Comparison of ENCODE assay signal across 15 cellular contexts in genomic region chr12:77299001-77299400, GRCh38.
DNase-seq lines count a peak whose midpoint lies in the region; ATAC-seq, FAIRE-seq and TF ChIP-seq lines count a peak whose summit lies in the region.
"Had no signal": no experiment of that assay in that cellular context is flagged by ENCODE, and none has a peak within 500 bp of the region (broad histone marks: within the 10 kb centered on the region; RNA-seq: fewer than 3 reads in every experiment).

No MANE protein-coding gene starts in this region.

- no peaks in the 10 kb centered on the region for H3K4me1 ChIP-seq in H1 (replicated peaks in 1 of 4; ENCODE audit: control insufficient read depth in 3 of 4, insufficient read depth in 4 of 4, low read length in 3 of 4)
- no peaks in the 10 kb centered on the region for H3K4me1 ChIP-seq in mesenchymal stem cell (ENCODE audit: control insufficient read depth, insufficient read depth, low read depth, low read length)
- no peaks in the 10 kb centered on the region for H3K4me1 ChIP-seq in Caco-2

- H3K9me3 ChIP-seq in H1 (ENCODE audit: insufficient read depth in 2 of 2, low read depth in 1 of 2, low read length in 1 of 2) (peaks cover 4 to 5% of the 10 kb centered on the region in 2 experiments; a peak in 2 of 4 replicates), mesenchymal stem cell (ENCODE audit: control insufficient read depth, low read length) (no peaks in the 10 kb centered on the region), Caco-2 (no peaks in the 10 kb centered on the region)

- no peaks in the 10 kb centered on the region for H3K23me2 ChIP-seq in H1 (ENCODE audit: low read depth, low read length)

- no peak for FAIRE-seq in H1 (lab: Jason Lieb, UNC)

- no peak overlapping the region for H4K91ac ChIP-seq in H1 (replicated peaks; ENCODE audit: insufficient read length, low read length)
- H4K91ac ChIP-seq in mesenchymal stem cell (ENCODE audit: low read length): no peak overlapping the region

- H4K8ac ChIP-seq in H1 (ENCODE audit: extremely low read depth, insufficient read depth, low read length) (no peak overlapping the region), mesenchymal stem cell (ENCODE audit: low read length) (no peak overlapping the region)

- H4K5ac ChIP-seq in H1 (ENCODE audit: insufficient read length, low read depth, low read length): no peak overlapping the region

- ATAC-seq in activated CD8-positive, alpha-beta T cell treated with anti-CD3 and anti-CD28 coated beads, Interleukin-2, amount 10 ng/mL, durations not matched to agents 7 days and 5 days: no peak

- CTCF ChIA-PET in BJ (lab: Yijun Ruan, JAX): interaction anchor here (2.2 kb wide), 1 partner anchor 15 kb away, joined by 4 read pairs; no protein-coding TSS in a partner anchor
- CTCF ChIA-PET in H1 (lab: Charles Lee; ENCODE audit: partially characterized antibody): interaction anchor here (1.0 to 1.1 kb wide), 2 partner anchors 14 to 167 kb away, joined by 3 read pairs; no protein-coding TSS in a partner anchor
- CTCF ChIA-PET in Caco-2 (lab: Charles Lee): no interaction called here
- CTCF ChIA-PET in activated CD8-positive, alpha-beta T cell treated with anti-CD3 and anti-CD28 coated beads, Interleukin-2, amount 10 ng/mL, durations not matched to agents 7 days and 5 days (lab: Charles Lee): no interaction called here

- no peak overlapping the region for H3K27ac Mint-ChIP-seq in Caco-2 (ENCODE audit: unreplicated experiment)
- no peak overlapping the region for H3K27ac Mint-ChIP-seq in activated CD8-positive, alpha-beta T cell treated with anti-CD3 and anti-CD28 coated beads, Interleukin-2, amount 10 ng/mL, durations not matched to agents 7 days and 5 days
- H3K27ac Mint-ChIP-seq: H9 had no signal

- H3K9me3 Mint-ChIP-seq in Caco-2 (ENCODE audit: unreplicated experiment): no peaks in the 10 kb centered on the region
- no peaks in the 10 kb centered on the region for H3K9me3 Mint-ChIP-seq in activated CD8-positive, alpha-beta T cell treated with anti-CD3 and anti-CD28 coated beads, Interleukin-2, amount 10 ng/mL, durations not matched to agents 7 days and 5 days (ENCODE audit: insufficient read depth)

- WGBS in H1 (ENCODE audit: extremely low coverage in 1 of 2, insufficient coverage in 1 of 2, insufficient read length in 1 of 2, insufficient replicate concordance in 2 of 2, low coverage in 1 of 2, low lambda C conversion rate in 2 of 2, missing lambda C conversion rate in 1 of 2), 2 experiments: 77% methylated on average over 3 of the region's 3 CpGs; no CpG with 5 or more reads in 1 of the 2 experiments
- WGBS in mesenchymal stem cell: 88% methylated on average over 2 of the region's 3 CpGs

- H3K4ac ChIP-seq in H1 (replicated peaks; ENCODE audit: insufficient read length, low read depth, low read length) (no peak overlapping the region), mesenchymal stem cell (ENCODE audit: low read depth in 1 of 2, low read length in 2 of 2) (no peak overlapping the region)

- no peaks in the 10 kb centered on the region for H3K79me2 ChIP-seq in H1 (ENCODE audit: control insufficient read depth in 1 of 2, insufficient read depth in 2 of 2, low read length in 2 of 2)

- H2BK20ac ChIP-seq in H1 (ENCODE audit: low read length): no peak overlapping the region

- H2BK120ac ChIP-seq in H1 (replicated peaks; ENCODE audit: low read depth, low read length) (no peak overlapping the region), mesenchymal stem cell (ENCODE audit: low read depth, low read length) (no peak overlapping the region)

- no peak overlapping the region for H2AK5ac ChIP-seq in H1 (ENCODE audit: low read depth, low read length)
- H2AK5ac ChIP-seq in mesenchymal stem cell (ENCODE audit: low read length, severe bottlenecking): no peak overlapping the region

- H3K79me1 ChIP-seq in H1 (ENCODE audit: low read depth, low read length) (no peaks in the 10 kb centered on the region), mesenchymal stem cell (replicated peaks; ENCODE audit: low read length, poor library complexity, severe bottlenecking) (no peaks in the 10 kb centered on the region)

- H2BK5ac ChIP-seq in H1 (ENCODE audit: low read depth, low read length) (no peak overlapping the region), mesenchymal stem cell (ENCODE audit: low read depth, low read length, poor library complexity, severe bottlenecking) (no peak overlapping the region)

- H3K23ac ChIP-seq in H1 (ENCODE audit: insufficient read length) (no peak overlapping the region), mesenchymal stem cell (ENCODE audit: low read length in 2 of 2) (no peak overlapping the region)

- TF ChIP-seq RAD21 in H1 (IDR thresholded peaks at IDR 0.05 in 1 of 2, conservative IDR thresholded peaks at IDR 0.05 in 1 of 2; ENCODE audit: low read depth in 2 of 2, low read length in 2 of 2): no peak

- no TSS peak for BruUV-seq in Caco-2 (replicated peaks; lab: Mats Ljungman, UMichigan)

- intact Hi-C loops in Caco-2 (cut with micrococcal nuclease; ENCODE audit: unreplicated experiment): no loop called here

- no peaks in the 10 kb centered on the region for H3K36me3 Mint-ChIP-seq in Caco-2 (ENCODE audit: insufficient read depth, unreplicated experiment)
- H3K36me3 Mint-ChIP-seq in activated CD8-positive, alpha-beta T cell treated with anti-CD3 and anti-CD28 coated beads, Interleukin-2, amount 10 ng/mL, durations not matched to agents 7 days and 5 days (ENCODE audit: low read depth): no peaks in the 10 kb centered on the region

- no peak overlapping the region for H2BK15ac ChIP-seq in H1 (ENCODE audit: low read length)
- H2BK15ac ChIP-seq in mesenchymal stem cell (ENCODE audit: low read depth, poor library complexity, severe bottlenecking): no peak overlapping the region

- H3K9ac ChIP-seq in H1 (replicated peaks in 1 of 4; ENCODE audit: extremely low read depth in 1 of 4, low read depth in 3 of 4, low read length in 3 of 4): no peak overlapping the region
- H3K9ac ChIP-seq in mesenchymal stem cell (ENCODE audit: low read length): peak overlapping the region; percentile 74

- no peaks in the 10 kb centered on the region for H4K20me1 ChIP-seq in H1 (replicated peaks in 1 of 2; ENCODE audit: control insufficient read depth in 1 of 2, insufficient read depth in 2 of 2, low read length in 2 of 2)

- H3K4me2 ChIP-seq in H1 (ENCODE audit: insufficient read depth in 1 of 2, low read depth in 2 of 2, low read length in 2 of 2) (no peak overlapping the region), mesenchymal stem cell (ENCODE audit: low read length, poor library complexity, severe bottlenecking) (no peak overlapping the region)

- H2AFZ ChIP-seq in H1 (ENCODE audit: low read length): 0 out of 2 replicates have a peak overlapping the region, but pooled peaks have one; percentile 50
- H2AFZ ChIP-seq in mesenchymal stem cell (ENCODE audit: low read depth, low read length): no peak overlapping the region

- no peaks in the 10 kb centered on the region for H3K27me3 ChIP-seq in BJ (ENCODE audit: control insufficient read depth, insufficient read depth, low read length)
- no peaks in the 10 kb centered on the region for H3K27me3 ChIP-seq in H1 (replicated peaks in 1 of 4; ENCODE audit: control insufficient read depth in 3 of 4, extremely low read depth in 1 of 4, insufficient read depth in 3 of 4, low read length in 3 of 4)
- no peaks in the 10 kb centered on the region for H3K27me3 ChIP-seq in mesenchymal stem cell (ENCODE audit: control insufficient read depth in 1 of 2, insufficient read depth in 1 of 2, low read length in 2 of 2)
- no peaks in the 10 kb centered on the region for H3K27me3 ChIP-seq in Caco-2 (replicated peaks; ENCODE audit: control insufficient read depth, insufficient read depth, low read length)

- POLR2A ChIA-PET in BJ (lab: Charles Lee) (no interaction called here), H1 (lab: Charles Lee; ENCODE audit: partially characterized antibody) (no interaction called here), Caco-2 (lab: Charles Lee) (no interaction called here)
- POLR2A ChIA-PET in activated CD8-positive, alpha-beta T cell treated with anti-CD3 and anti-CD28 coated beads, Interleukin-2, amount 10 ng/mL, durations not matched to agents 7 days and 5 days (lab: Charles Lee): no interaction called here

- H3K27ac ChIP-seq in H1 (ENCODE audit: low read depth, low read length) (no peak overlapping the region), mesenchymal stem cell (ENCODE audit: low read length, poor library complexity, severe bottlenecking) (no peak overlapping the region)

- H3K18ac ChIP-seq in H1 (ENCODE audit: extremely low read depth, low read length) (no peak overlapping the region), mesenchymal stem cell (ENCODE audit: low read depth in 1 of 2, low read length in 2 of 2) (no peak overlapping the region)

- peaks cover 7% of the 10 kb centered on the region for H3K27me3 Mint-ChIP-seq in Caco-2 (ENCODE audit: insufficient read depth, unreplicated experiment)
- H3K27me3 Mint-ChIP-seq in activated CD8-positive, alpha-beta T cell treated with anti-CD3 and anti-CD28 coated beads, Interleukin-2, amount 10 ng/mL, durations not matched to agents 7 days and 5 days (ENCODE audit: low read depth): no peaks in the 10 kb centered on the region

- DNase-seq in BJ (ENCODE audit: low read depth) (peak; percentile 1), HFF-Myc (ENCODE audit: extremely low read depth, low read depth) (peak; percentile 35), H1 (ENCODE audit: low read depth in 1 of 2, low spot score in 2 of 2) (no peak), mesenchymal stem cell (no peak), NCI-H1436 (lab: John Stamatoyannopoulos, UW) (no peak), Caco-2 (no peak)
- DNase-seq in stimulated activated naive CD4-positive, alpha-beta T cell (lab: John Stamatoyannopoulos, UW): no peak
- DNase-seq in activated CD8-positive, alpha-beta T cell treated with anti-CD3 and anti-CD28 coated beads, Interleukin-2, amount 10 ng/mL, durations not matched to agents 7 days and 5 days: no peak
- DNase-seq: DMS79 treated with DMSO at 0.1 percent for 48 hours, GDM1, H9, Kasumi-1, NCI-H1417, NCI-H2029, NCI-H2171 treated with DMSO at 0.1 percent for 48 hours had no signal

- TF ChIP-seq CTCF in BJ (IDR thresholded peaks at IDR 0.05; ENCODE audit: insufficient read depth, low read depth, low read length) (no peak), HFF-Myc (IDR thresholded peaks at IDR 0.05; ENCODE audit: low read depth, low read length, missing control alignments) (no peak), H1 (IDR thresholded peaks at IDR 0.05; ENCODE audit: control extremely low read depth in 1 of 3, insufficient read depth in 1 of 3, low read depth in 1 of 3, low read length in 3 of 3) (no peak), Caco-2 (IDR thresholded peaks at IDR 0.05; ENCODE audit: insufficient read depth in 1 of 2, low read depth in 1 of 2, low read length in 1 of 2, severe bottlenecking in 1 of 2, unreplicated experiment in 1 of 2) (no peak)

- no peak for TF ChIP-seq EP300 in H1 (IDR thresholded peaks at IDR 0.05; ENCODE audit: borderline replicate concordance in 1 of 2, low read depth in 2 of 2, low read length in 2 of 2)

- H3K36me3 ChIP-seq in BJ (ENCODE audit: control insufficient read depth, insufficient read depth, low read length) (no peaks in the 10 kb centered on the region), H1 (ENCODE audit: control insufficient read depth in 2 of 4, insufficient read depth in 4 of 4, low read length in 3 of 4) (no peaks in the 10 kb centered on the region), mesenchymal stem cell (ENCODE audit: control insufficient read depth in 1 of 2, insufficient read depth in 2 of 2, low read depth in 1 of 2, low read length in 2 of 2) (no peaks in the 10 kb centered on the region), Caco-2 (ENCODE audit: control insufficient read depth, insufficient read depth, low read length) (no peaks in the 10 kb centered on the region)

- H2BK12ac ChIP-seq in H1 (ENCODE audit: low read depth, low read length) (no peak overlapping the region), mesenchymal stem cell (ENCODE audit: low read length in 2 of 2) (no peak overlapping the region)

- H3K4me3 Mint-ChIP-seq in Caco-2 (ENCODE audit: unreplicated experiment): no peak overlapping the region
- no peak overlapping the region for H3K4me3 Mint-ChIP-seq in activated CD8-positive, alpha-beta T cell treated with anti-CD3 and anti-CD28 coated beads, Interleukin-2, amount 10 ng/mL, durations not matched to agents 7 days and 5 days
- H3K4me3 Mint-ChIP-seq: H9 had no signal

- no peak for TF ChIP-seq POLR2A in H1 (IDR thresholded peaks at IDR 0.05; ENCODE audit: control extremely low read depth in 1 of 2, low read depth in 2 of 2, low read length in 2 of 2)

- no peaks in the 10 kb centered on the region for H3K4me1 Mint-ChIP-seq in Caco-2 (ENCODE audit: low read depth, unreplicated experiment)
- H3K4me1 Mint-ChIP-seq in activated CD8-positive, alpha-beta T cell treated with anti-CD3 and anti-CD28 coated beads, Interleukin-2, amount 10 ng/mL, durations not matched to agents 7 days and 5 days (ENCODE audit: low read depth): no peaks in the 10 kb centered on the region
- H3K4me1 Mint-ChIP-seq: H9 had no signal

- H3K4me3 ChIP-seq in BJ (ENCODE audit: low read depth, low read length) (no peak overlapping the region), HFF-Myc (replicated peaks; ENCODE audit: low read depth, low read length) (no peak overlapping the region), H1 (ENCODE audit: extremely low read depth in 1 of 4, insufficient read depth in 2 of 4, low read depth in 3 of 4, low read length in 4 of 4) (no peak overlapping the region), mesenchymal stem cell (ENCODE audit: insufficient read depth in 1 of 2, low read depth in 1 of 2, low read length in 2 of 2) (no peak overlapping the region), Caco-2 (ENCODE audit: low read depth, low read length) (no peak overlapping the region)

- H3K56ac ChIP-seq in H1 (replicated peaks; ENCODE audit: insufficient read length, low read depth, low read length): no peak overlapping the region

- H3K14ac ChIP-seq in H1 (ENCODE audit: insufficient read length): no peak overlapping the region
- no peak overlapping the region for H3K14ac ChIP-seq in mesenchymal stem cell (ENCODE audit: low read length in 2 of 2)

Comparison
In these comparisons a context has a peak if more than half of its experiments do, and no peak if none do; other contexts are left out.
1. DNase-seq: peak in BJ (single experiment) and HFF-Myc (single experiment); none in H1 (0 of 2), mesenchymal stem cell (single experiment), stimulated activated naive CD4-positive, alpha-beta T cell (0 of 6), NCI-H1436 (single experiment), Caco-2 (0 of 2) and activated CD8-positive, alpha-beta T cell treated with anti-CD3 and anti-CD28 coated beads, Interleukin-2, amount 10 ng/mL, durations not matched to agents 7 days and 5 days (single experiment).
2. CTCF ChIA-PET loops: an anchor here in BJ (2.2 kb wide) and H1 (1.0 to 1.1 kb wide); none called in Caco-2 and activated CD8-positive, alpha-beta T cell treated with anti-CD3 and anti-CD28 coated beads, Interleukin-2, amount 10 ng/mL, durations not matched to agents 7 days and 5 days.